Comparison of ENCODE assay signal across 8 cellular contexts in the genomic region with DNA sequence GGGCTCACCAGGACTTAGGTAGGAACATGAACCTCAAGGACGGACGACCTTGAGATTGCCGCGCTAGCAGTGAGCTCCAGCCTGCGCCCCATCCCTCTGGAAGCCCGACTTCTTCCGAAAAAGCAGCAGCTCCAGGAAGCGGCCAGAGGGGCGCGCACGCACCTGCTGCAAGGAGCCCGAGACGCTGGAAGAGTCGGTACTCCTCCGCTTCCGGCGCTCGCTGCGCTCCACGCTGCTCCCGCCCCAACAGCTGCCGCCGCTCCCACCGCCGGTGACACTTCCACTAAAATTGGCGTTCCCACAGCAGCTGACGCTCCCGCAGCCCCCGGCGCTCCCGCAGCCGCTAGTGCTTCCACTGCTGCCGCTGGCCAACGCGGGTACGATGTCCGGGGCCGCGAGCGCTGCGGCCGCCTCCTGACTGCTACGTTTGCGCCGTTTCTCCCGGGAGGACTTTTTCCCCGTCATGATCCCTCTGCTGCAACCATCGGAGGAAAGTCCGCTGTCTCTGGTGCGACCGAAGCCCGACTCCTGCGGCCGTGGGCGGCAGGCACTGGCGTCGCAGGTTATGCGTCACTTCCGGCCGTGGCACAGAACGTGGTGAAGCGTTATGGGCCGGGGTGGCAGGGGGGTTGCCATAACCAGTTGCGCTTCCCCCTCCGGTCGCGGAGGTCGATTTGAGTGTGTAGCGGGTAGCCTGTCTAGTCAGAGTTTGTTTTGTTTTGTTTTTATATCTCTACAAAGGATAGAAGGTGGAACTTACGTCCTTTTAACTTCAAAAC. TPM values are rescaled to one million over a fixed set of nuclear protein-coding genes. Genes with fewer than 3 reads are reported as not detected.
DNase-seq lines count a peak whose midpoint lies in the region; ATAC-seq and TF ChIP-seq lines count a peak whose summit lies in the region.

CAAP1 (minus strand) TSS at position 552 of the 779 bp plus-strand sequence; CDS start at position 465, 87 bp downstream.

- H3K9me3 ChIP-seq in cardiac muscle cell (ENCODE audit: low read depth) = no peaks in the 10 kb centered on the region
- H3K9me3 ChIP-seq in trophoblast cell (ENCODE audit: insufficient read depth, low read depth, low read length) = no peaks in the 10 kb centered on the region
- H3K9me3 ChIP-seq in transverse colon = peaks cover 0 to 4% of the 10 kb centered on the region in 2 donors

- no CpG with 5 or more reads among the region's 70 CpGs for WGBS in trophoblast cell (ENCODE audit: extremely low coverage, insufficient coverage, insufficient read length)
- WGBS in transverse colon (ENCODE audit: low coverage in 1 of 2), 2 donors = 0% methylated on average over 2 to 69 of the region's 70 CpGs

- peak within 1 kb of the TSS; percentile 94 for H4K12ac ChIP-seq in trophoblast cell (ENCODE audit: low read depth, low read length)

- peaks cover 14% of the 10 kb centered on the region for H3K36me3 Mint-ChIP-seq in activated naive CD8-positive, alpha-beta T cell treated with anti-CD3 and anti-CD28 coated beads, Interleukin-2, amount 50 U/mL, for 24 hours (ENCODE audit: low read depth)

- H2BK120ac ChIP-seq in trophoblast cell (ENCODE audit: insufficient read depth, low read length, poor library complexity) = peak within 1 kb of the TSS; percentile 89

- peak within 1 kb of the TSS; percentile 91 for H3K9ac ChIP-seq in trophoblast cell (ENCODE audit: low read length)

- intact Hi-C loops in transverse colon (cut with DNase I; ENCODE audit: low total_unique reads) = loop anchor here (5.0 kb wide), 1 partner anchor 1215 kb away; the partner anchor contains the start of gene TUSC1

- H3K4me1 ChIP-seq in cardiac muscle cell (ENCODE audit: low read depth) = peaks cover 6% of the 10 kb centered on the region
- H3K4me1 ChIP-seq in trophoblast cell (ENCODE audit: control insufficient read depth in 1 of 2, insufficient read depth in 2 of 2, low read length in 2 of 2) = no peaks in the 10 kb centered on the region
- H3K4me1 ChIP-seq in transverse colon = peaks cover 17 to 43% (median 26%) of the 10 kb centered on the region in 4 donors

- peak within 1 kb of the TSS; percentile 100 for H3K4me3 ChIP-seq in GM12864 (ENCODE audit: low read depth, low read length)
- peak within 1 kb of the TSS; percentile 95 for H3K4me3 ChIP-seq in cardiac muscle cell
- H3K4me3 ChIP-seq in trophoblast cell (ENCODE audit: low read depth, low read length) = peak within 1 kb of the TSS; percentile 97
- peak within 1 kb of the TSS; percentile 88 to 100 (median 94) for H3K4me3 ChIP-seq in transverse colon

- no peak within 1 kb of the TSS for H2AK5ac ChIP-seq in trophoblast cell (ENCODE audit: low read length)

- H3K4me2 ChIP-seq in trophoblast cell (ENCODE audit: low read length) = peak within 1 kb of the TSS; percentile 63

- ATAC-seq in HG02623 (IDR thresholded peaks at IDR 0.05; ENCODE audit: unreplicated experiment) = peak; percentile 91
- ATAC-seq in activated naive CD8-positive, alpha-beta T cell treated with anti-CD3 and anti-CD28 coated beads, Interleukin-2, amount 50 U/mL, for 24 hours = peak; percentile 94

- H3K14ac ChIP-seq in trophoblast cell (ENCODE audit: low read length) = peak within 1 kb of the TSS; percentile 96

- no peaks in the 10 kb centered on the region for H3K27me3 Mint-ChIP-seq in activated naive CD8-positive, alpha-beta T cell treated with anti-CD3 and anti-CD28 coated beads, Interleukin-2, amount 50 U/mL, for 24 hours

- peak within 1 kb of the TSS; percentile 67 for H2BK5ac ChIP-seq in trophoblast cell (ENCODE audit: low read depth, low read length, poor library complexity)

- peak within 1 kb of the TSS; percentile 19 for H3K4ac ChIP-seq in trophoblast cell (ENCODE audit: low read depth, low read length)

- peak within 1 kb of the TSS; percentile 98 for H3K27ac ChIP-seq in cardiac muscle cell
- peak within 1 kb of the TSS; percentile 89 for H3K27ac ChIP-seq in trophoblast cell (ENCODE audit: low read depth, low read length)
- H3K27ac ChIP-seq in transverse colon = peak within 1 kb of the TSS; percentile 99 to 100 (median 99)

- H3K4me3 Mint-ChIP-seq in activated naive CD8-positive, alpha-beta T cell treated with anti-CD3 and anti-CD28 coated beads, Interleukin-2, amount 50 U/mL, for 24 hours = peak within 1 kb of the TSS; percentile 94

- no peak for TF ChIP-seq EP300 in transverse colon (IDR thresholded peaks at IDR 0.05; ENCODE audit: low read depth)

- H3K36me3 ChIP-seq in cardiac muscle cell = no peaks in the 10 kb centered on the region
- H3K36me3 ChIP-seq in trophoblast cell (ENCODE audit: control insufficient read depth in 1 of 2, insufficient read depth in 2 of 2, low read length in 2 of 2) = no peaks in the 10 kb centered on the region
- no peaks in the 10 kb centered on the region for H3K36me3 ChIP-seq in transverse colon

- H4K8ac ChIP-seq in trophoblast cell (ENCODE audit: low read depth, low read length) = peak within 1 kb of the TSS; percentile 99

- TF ChIP-seq CTCF in GM12864 (IDR thresholded peaks at IDR 0.05; ENCODE audit: low read depth, low read length, missing control alignments) (peak; percentile 48), cardiac muscle cell (IDR thresholded peaks at IDR 0.05; ENCODE audit: low read depth, low read length) (peak; percentile 38), transverse colon (IDR thresholded peaks at IDR 0.05) (peak in 4 of 5 experiments; percentile 36 to 60 (median 42))

- peaks cover 3% of the 10 kb centered on the region for H3K79me1 ChIP-seq in trophoblast cell (ENCODE audit: low read length)

- no peak within 1 kb of the TSS for H2BK12ac ChIP-seq in trophoblast cell (ENCODE audit: low read length)

- peak within 1 kb of the TSS; percentile 95 for H4K91ac ChIP-seq in trophoblast cell (ENCODE audit: low read depth, low read length)

- peaks cover 47% of the 10 kb centered on the region for H3K4me1 Mint-ChIP-seq in activated naive CD8-positive, alpha-beta T cell treated with anti-CD3 and anti-CD28 coated beads, Interleukin-2, amount 50 U/mL, for 24 hours

- no peaks in the 10 kb centered on the region for H3K27me3 ChIP-seq in cardiac muscle cell
- no peaks in the 10 kb centered on the region for H3K27me3 ChIP-seq in trophoblast cell (ENCODE audit: insufficient read depth, low read length)
- no peaks in the 10 kb centered on the region for H3K27me3 ChIP-seq in transverse colon

- H3K9me3 Mint-ChIP-seq in activated naive CD8-positive, alpha-beta T cell treated with anti-CD3 and anti-CD28 coated beads, Interleukin-2, amount 50 U/mL, for 24 hours = peaks cover 9% of the 10 kb centered on the region

- H3K79me2 ChIP-seq in trophoblast cell (ENCODE audit: control insufficient read depth, insufficient read depth, low read length, poor library complexity) = peaks cover 3% of the 10 kb centered on the region

- H3K23ac ChIP-seq in trophoblast cell (ENCODE audit: low read length) = no peak within 1 kb of the TSS

- peak within 1 kb of the TSS; percentile 93 for H3K18ac ChIP-seq in trophoblast cell (ENCODE audit: low read length)

- H2AFZ ChIP-seq in trophoblast cell (ENCODE audit: insufficient read depth, low read length, poor library complexity) = peak within 1 kb of the TSS; percentile 100

- DNase-seq in GM12864 (ENCODE audit: low read depth) (peak; percentile 85), NCI-H1092 treated with DMSO at 0.1 percent for 48 hours (lab: John Stamatoyannopoulos, UW) (peak; percentile 93), SW 1271 (lab: John Stamatoyannopoulos, UW) (peak; percentile 56 to 77), cardiac muscle cell (ENCODE audit: low read depth in 1 of 2, low spot score in 1 of 2) (peak; percentile 96), trophoblast cell (peak; percentile 94 to 95), transverse colon (peak; percentile 96)
- DNase-seq in activated naive CD8-positive, alpha-beta T cell treated with anti-CD3 and anti-CD28 coated beads, Interleukin-2, amount 50 U/mL, for 24 hours = peak; percentile 94

- peak; percentile 90 for TF ChIP-seq POLR2A in transverse colon (IDR thresholded peaks at IDR 0.05)

- in situ Hi-C loops in transverse colon (cut with MboI; ENCODE audit: low pct_ligation_motif_present in 1 of 4, low pct_unique_long_range_greater_than_20kb in 1 of 4, low sequenced_read_pairs in 3 of 4) = loop anchor here in 1 of 4 donors (10.0 kb wide), 1 partner anchor 62 kb away; the partner anchor contains the start of gene IFT74

- peak within 1 kb of the TSS; percentile 97 for H3K27ac Mint-ChIP-seq in activated naive CD8-positive, alpha-beta T cell treated with anti-CD3 and anti-CD28 coated beads, Interleukin-2, amount 50 U/mL, for 24 hours

RNA-seq across cellular contexts. Expression of gene CAAP1, which starts in this region (rescaled TPM):
- total RNA-seq in cardiac muscle cell (21.5 and 24.9 TPM in 2 replicates), transverse colon (100 to 1,000 TPM in 1 of 4 donors, 10 to 100 TPM in 3; 27.3 to 103 (median 40.3) TPM)
- polyA plus RNA-seq in cardiac muscle cell = 19.9 and 20.6 TPM in 2 replicates
- polyA plus RNA-seq in trophoblast cell (2013) = 9.0 and 10.0 TPM in 2 replicates

Comparison
In these comparisons a context has a peak if more than half of its experiments do, and no peak if none do; other contexts are left out.
1. Peak in every context shown above with its lines: DNase-seq, ATAC-seq, H3K4me3 ChIP-seq and H3K27ac ChIP-seq.